ENCODE assay signal across 32 cellular contexts in genomic region chr9:13806731-13807130, GRCh38.
"Had no signal": no experiment of that assay in that cellular context is flagged by ENCODE, and none has a peak within 500 bp of the region (broad histone marks: within the 10 kb centered on the region; RNA-seq: fewer than 3 reads in every experiment).

No MANE protein-coding gene starts in this region.

- ATAC-seq: body of pancreas; heart right ventricle; pancreas; stimulated activated naive B cell treated with anti-CD40 and anti-IgM and Interleukin-4, amounts not matched to agents 10 μg/mL and 1 μg/mL and 100 μg/mL, for 72 hours; upper lobe of right lung had no signal

- H3K4me3 Mint-ChIP-seq: activated CD4-positive, alpha-beta memory T cell treated with anti-CD3 and anti-CD28 coated beads for 36 hours; activated CD4-positive, alpha-beta T cell treated with anti-CD3 and anti-CD28 coated beads, Interleukin-2, amount 10 ng/mL, durations not matched to agents 24 days and 14 days; activated naive CD4-positive, alpha-beta T cell treated with anti-CD3 and anti-CD28 coated beads for 36 hours; activated naive CD8-positive, alpha-beta T cell treated with anti-CD3 and anti-CD28 coated beads for 36 hours; activated T-helper 1 cell treated with anti-CD3 and anti-CD28 coated beads, Interleukin-12 subunit alpha, Interleukin-12 subunit beta, Interleukin-2, Interleukin-4 antibody, amounts not matched to agents 30 ng/mL and 10 ng/mL and 1 ng/mL, durations not matched to agents 14 hours and 24 hours and 36 hours; dendritic cell treated with granulocyte-macrophage colony-stimulating factor and Interleukin-4, amounts not matched to agents 40 ng/mL and 50 ng/mL, for 4 days; endodermal cell; stimulated activated naive B cell treated with anti-CD40 and anti-IgM and Interleukin-4, amounts not matched to agents 10 μg/mL and 1 μg/mL and 100 μg/mL, for 72 hours; T-helper 1 cell treated with Interleukin-12 subunit alpha and Interleukin-12 subunit beta and Interleukin-4 antibody, amounts not matched to agents 30 μg/mL and 1 μg/mL, for 36 hours had no signal

- H3K4me2 ChIP-seq: smooth muscle cell had no signal

- H3K27me3 Mint-ChIP-seq: activated CD4-positive, alpha-beta memory T cell treated with anti-CD3 and anti-CD28 coated beads for 36 hours; activated CD4-positive, alpha-beta T cell treated with anti-CD3 and anti-CD28 coated beads, Interleukin-2, amount 10 ng/mL, durations not matched to agents 24 days and 14 days; activated naive CD8-positive, alpha-beta T cell treated with anti-CD3 and anti-CD28 coated beads for 36 hours; dendritic cell treated with granulocyte-macrophage colony-stimulating factor and Interleukin-4, amounts not matched to agents 40 ng/mL and 50 ng/mL, for 4 days; stimulated activated naive B cell treated with anti-CD40 and anti-IgM and Interleukin-4, amounts not matched to agents 10 μg/mL and 1 μg/mL and 100 μg/mL, for 72 hours had no signal

- H3K9me3 Mint-ChIP-seq: activated CD4-positive, alpha-beta T cell treated with anti-CD3 and anti-CD28 coated beads, Interleukin-2, amount 10 ng/mL, durations not matched to agents 24 days and 14 days; dendritic cell treated with granulocyte-macrophage colony-stimulating factor and Interleukin-4, amounts not matched to agents 40 ng/mL and 50 ng/mL, for 4 days; endodermal cell had no signal

- H3K27me3 ChIP-seq: adrenal gland, body of pancreas, esophagus squamous epithelium, heart right ventricle, pancreas, sigmoid colon, stomach, thyroid gland, upper lobe of right lung had no signal

- H3K4me1 ChIP-seq: adrenal gland, body of pancreas, esophagus squamous epithelium, heart right ventricle, left ventricle myocardium inferior, pancreas, prostate gland, sigmoid colon, stomach, thyroid gland, upper lobe of right lung had no signal

- H3K4me1 Mint-ChIP-seq: activated CD4-positive, alpha-beta T cell treated with anti-CD3 and anti-CD28 coated beads, Interleukin-2, amount 10 ng/mL, durations not matched to agents 24 days and 14 days; activated naive CD8-positive, alpha-beta T cell treated with anti-CD3 and anti-CD28 coated beads for 36 hours; endodermal cell; stimulated activated naive B cell treated with anti-CD40 and anti-IgM and Interleukin-4, amounts not matched to agents 10 μg/mL and 1 μg/mL and 100 μg/mL, for 72 hours had no signal

- DNase-seq: activated CD4-positive, alpha-beta memory T cell treated with anti-CD3 and anti-CD28 coated beads for 36 hours; activated CD4-positive, alpha-beta T cell treated with anti-CD3 and anti-CD28 coated beads, Interleukin-2, amount 10 ng/mL, durations not matched to agents 24 days and 14 days; activated CD4-positive, CD25-positive, alpha-beta regulatory T cell treated with anti-CD3 and anti-CD28 coated beads, Interleukin-2, amount 50 U/mL, for 72 hours; activated CD8-positive, alpha-beta memory T cell treated with anti-CD3 and anti-CD28 coated beads, Interleukin-2, amount 50 U/mL, for 4 hours; activated effector memory CD4-positive, alpha-beta T cell treated with anti-CD3 and anti-CD28 coated beads, Interleukin-2, amount 50 U/mL, for 16 hours; activated naive CD4-positive, alpha-beta T cell treated with anti-CD3 and anti-CD28 coated beads for 36 hours; activated naive CD8-positive, alpha-beta T cell treated with anti-CD3 and anti-CD28 coated beads for 36 hours; activated T-cell treated with anti-CD3 and anti-CD28 coated beads, Interleukin-2, amount 50 U/mL, for 1 hour; adrenal gland; aorta; body of pancreas; central memory CD4-positive, alpha-beta T cell; endodermal cell; esophagus squamous epithelium; foreskin melanocyte; heart right ventricle; left ventricle myocardium inferior; pancreas; retina; sigmoid colon; stimulated activated CD4-positive, alpha-beta T cell treated with anti-CD3 and anti-CD28 coated beads, Interleukin-2, amount 100 ng/mL, for 24 hours; stimulated activated naive B cell treated with anti-CD40 and anti-IgM and Interleukin-4, amounts not matched to agents 10 μg/mL and 1 μg/mL and 100 μg/mL, for 72 hours; stomach; T-helper 9 cell; thyroid gland; upper lobe of right lung had no signal

- H3K9me3 ChIP-seq: adrenal gland, body of pancreas, esophagus squamous epithelium, heart right ventricle, left ventricle myocardium inferior, pancreas, prostate gland, sigmoid colon, stomach, thyroid gland, upper lobe of right lung had no signal

- H3K36me3 ChIP-seq: adrenal gland, esophagus squamous epithelium, heart right ventricle, left ventricle myocardium inferior, pancreas, prostate gland, sigmoid colon, stomach, thyroid gland, upper lobe of right lung had no signal

- H3K27ac Mint-ChIP-seq: activated CD4-positive, alpha-beta memory T cell treated with anti-CD3 and anti-CD28 coated beads for 36 hours; activated CD4-positive, alpha-beta T cell treated with anti-CD3 and anti-CD28 coated beads, Interleukin-2, amount 10 ng/mL, durations not matched to agents 24 days and 14 days; activated naive CD4-positive, alpha-beta T cell treated with anti-CD3 and anti-CD28 coated beads for 36 hours; activated naive CD8-positive, alpha-beta T cell treated with anti-CD3 and anti-CD28 coated beads for 36 hours; activated T-helper 1 cell treated with anti-CD3 and anti-CD28 coated beads, Interleukin-12 subunit alpha, Interleukin-12 subunit beta, Interleukin-2, Interleukin-4 antibody, amounts not matched to agents 30 ng/mL and 10 ng/mL and 1 ng/mL, durations not matched to agents 14 hours and 24 hours and 36 hours; dendritic cell treated with granulocyte-macrophage colony-stimulating factor and Interleukin-4, amounts not matched to agents 40 ng/mL and 50 ng/mL, for 4 days; endodermal cell; stimulated activated naive B cell treated with anti-CD40 and anti-IgM and Interleukin-4, amounts not matched to agents 10 μg/mL and 1 μg/mL and 100 μg/mL, for 72 hours; T-helper 1 cell treated with Interleukin-12 subunit alpha and Interleukin-12 subunit beta and Interleukin-4 antibody, amounts not matched to agents 30 μg/mL and 1 μg/mL, for 36 hours had no signal

- H3K4me3 ChIP-seq: adrenal gland, body of pancreas, esophagus squamous epithelium, heart right ventricle, left ventricle myocardium inferior, lung, pancreas, prostate gland, sigmoid colon, smooth muscle cell, stomach, thyroid gland, upper lobe of right lung had no signal

- H3K36me3 Mint-ChIP-seq: activated CD4-positive, alpha-beta memory T cell treated with anti-CD3 and anti-CD28 coated beads for 36 hours; activated naive CD8-positive, alpha-beta T cell treated with anti-CD3 and anti-CD28 coated beads for 36 hours; stimulated activated naive B cell treated with anti-CD40 and anti-IgM and Interleukin-4, amounts not matched to agents 10 μg/mL and 1 μg/mL and 100 μg/mL, for 72 hours had no signal

- H3K27ac ChIP-seq: adrenal gland, body of pancreas, esophagus squamous epithelium, heart right ventricle, left ventricle myocardium inferior, pancreas, prostate gland, sigmoid colon, stomach, thyroid gland, upper lobe of right lung had no signal
